ENCODE assay signal across 23 cellular contexts in the genomic region with DNA sequence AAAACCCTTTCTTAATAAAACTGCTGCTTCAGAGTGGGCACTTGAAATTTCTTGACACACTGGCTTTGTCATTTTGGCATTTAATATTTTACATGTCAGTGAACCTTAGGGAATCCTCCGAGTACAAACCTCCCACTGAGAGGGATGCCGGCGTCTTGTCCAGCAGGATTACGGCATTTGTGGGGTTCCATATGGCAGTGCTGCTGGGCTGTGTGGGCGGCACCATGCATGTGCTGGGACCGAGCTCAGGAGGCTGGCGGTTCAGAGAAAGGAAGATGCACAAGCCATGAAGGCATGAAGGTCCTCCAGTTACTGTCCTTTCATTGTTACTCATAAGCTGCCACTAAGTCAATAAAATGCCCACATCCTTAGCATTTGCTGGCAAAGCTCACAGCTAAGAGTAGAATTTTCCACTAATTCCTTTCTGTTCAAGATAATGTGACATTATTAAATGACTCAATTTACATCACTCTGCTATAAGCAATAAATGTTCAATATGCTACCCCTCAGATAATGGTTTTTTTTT.
A peak's percentile ranks its signal among the peaks of the same experiment; 100 is the strongest.
DNase-seq lines count a peak whose midpoint lies in the region; ATAC-seq and TF ChIP-seq lines count a peak whose summit lies in the region.
"Had no signal": no experiment of that assay in that cellular context is flagged by ENCODE, and none has a peak within 500 bp of the region (broad histone marks: within the 10 kb centered on the region; RNA-seq: fewer than 3 reads in every experiment).

No MANE protein-coding gene starts in this region.

- no peak for TF ChIP-seq CTCF in endodermal cell (conservative IDR thresholded peaks at IDR 0.05)

- H3K27ac Mint-ChIP-seq in activated CD4-positive, alpha-beta T cell treated with anti-CD3 and anti-CD28 coated beads, Interleukin-2, amount 10 ng/mL, durations not matched to agents 24 days and 14 days: peak overlapping the region; percentile 34
- no peak overlapping the region for H3K27ac Mint-ChIP-seq in stimulated activated naive CD8-positive, alpha-beta T cell treated with anti-CD3 and anti-CD28 coated beads, Interleukin-15, amount 100 ng/mL, for 72 hours
- no peak overlapping the region for H3K27ac Mint-ChIP-seq in endodermal cell
- H3K27ac Mint-ChIP-seq: H9, HFFc6 had no signal

- no peak overlapping the region for H3K4me3 Mint-ChIP-seq in activated CD4-positive, alpha-beta T cell treated with anti-CD3 and anti-CD28 coated beads, Interleukin-2, amount 10 ng/mL, durations not matched to agents 24 days and 14 days
- H3K4me3 Mint-ChIP-seq in stimulated activated naive CD8-positive, alpha-beta T cell treated with anti-CD3 and anti-CD28 coated beads, Interleukin-15, amount 100 ng/mL, for 72 hours: no peak overlapping the region
- H3K4me3 Mint-ChIP-seq in endodermal cell: no peak overlapping the region
- H3K4me3 Mint-ChIP-seq: H9, HFFc6 had no signal

- no peak overlapping the region for H3K4me3 ChIP-seq in endodermal cell (ENCODE audit: low read length)
- H3K4me3 ChIP-seq in SJCRH30: no peak overlapping the region
- H3K4me3 ChIP-seq: GM23248, Peyer's patch, SJSA1 had no signal

- intact Hi-C loops in activated CD4-positive, alpha-beta T cell treated with anti-CD3 and anti-CD28 coated beads, Interleukin-2, amount 10 ng/mL, durations not matched to agents 24 days and 14 days (cut with micrococcal nuclease): no loop called here

- peak; percentile 29 for ATAC-seq in stimulated activated naive CD8-positive, alpha-beta T cell treated with anti-CD3 and anti-CD28 coated beads, Interleukin-15, amount 100 ng/mL, for 72 hours
- ATAC-seq in stimulated activated naive CD8-positive, alpha-beta T cell treated with anti-CD3 and anti-CD28 coated beads, Interleukin-15, Interleukin-2, amounts not matched to agents 100 U/mL and 50 U/mL, for 24 hours: no peak
- no peak for ATAC-seq in HG03432 (IDR thresholded peaks at IDR 0.05; ENCODE audit: unreplicated experiment)
- ATAC-seq in GM18505 (IDR thresholded peaks at IDR 0.05; ENCODE audit: unreplicated experiment): no peak

- no peak overlapping the region for H3K9ac ChIP-seq in endodermal cell (ENCODE audit: extremely low read depth, low read length, poor library complexity, severe bottlenecking)
- H3K9ac ChIP-seq: GM23248 had no signal

- H3K9me3 Mint-ChIP-seq in activated CD4-positive, alpha-beta T cell treated with anti-CD3 and anti-CD28 coated beads, Interleukin-2, amount 10 ng/mL, durations not matched to agents 24 days and 14 days: peaks cover 3% of the 10 kb centered on the region
- H3K9me3 Mint-ChIP-seq in stimulated activated naive CD8-positive, alpha-beta T cell treated with anti-CD3 and anti-CD28 coated beads, Interleukin-15, amount 100 ng/mL, for 72 hours: no peaks in the 10 kb centered on the region
- no peaks in the 10 kb centered on the region for H3K9me3 Mint-ChIP-seq in endodermal cell

- H3K27ac ChIP-seq in endodermal cell (ENCODE audit: low read depth, low read length) (no peak overlapping the region), SJCRH30 (no peak overlapping the region)
- H3K27ac ChIP-seq: C4-2B, GM23248, Peyer's patch, SJSA1 had no signal

- no peaks in the 10 kb centered on the region for H3K27me3 Mint-ChIP-seq in activated CD4-positive, alpha-beta T cell treated with anti-CD3 and anti-CD28 coated beads, Interleukin-2, amount 10 ng/mL, durations not matched to agents 24 days and 14 days
- H3K27me3 Mint-ChIP-seq in stimulated activated naive CD8-positive, alpha-beta T cell treated with anti-CD3 and anti-CD28 coated beads, Interleukin-15, amount 100 ng/mL, for 72 hours: no peaks in the 10 kb centered on the region
- peaks cover 11% of the 10 kb centered on the region for H3K27me3 Mint-ChIP-seq in endodermal cell (ENCODE audit: insufficient read depth)

- H3K4me1 ChIP-seq in endodermal cell (ENCODE audit: control insufficient read depth, insufficient read depth, low read length): no peaks in the 10 kb centered on the region
- H3K4me1 ChIP-seq in SJCRH30: no peaks in the 10 kb centered on the region
- H3K4me1 ChIP-seq: Peyer's patch, SJSA1 had no signal

- no peak for DNase-seq in activated CD4-positive, alpha-beta T cell treated with anti-CD3 and anti-CD28 coated beads, Interleukin-2, amount 10 ng/mL, durations not matched to agents 24 days and 14 days
- DNase-seq in activated CD4-positive, alpha-beta T cell treated with anti-CD3 and anti-CD28 coated beads for 1 hour: no peak
- DNase-seq in stimulated activated naive CD8-positive, alpha-beta T cell treated with anti-CD3 and anti-CD28 coated beads, Interleukin-15, amount 100 ng/mL, for 72 hours: no peak
- no peak for DNase-seq in stimulated activated naive CD8-positive, alpha-beta T cell treated with anti-CD3 and anti-CD28 coated beads, Interleukin-15, Interleukin-2, amounts not matched to agents 100 U/mL and 50 U/mL, for 24 hours
- peak; percentile 25 for DNase-seq in endodermal cell
- no peak for DNase-seq in SJCRH30
- DNase-seq: 8988T, DMS79, GM23248, H9, HFFc6, Karpas-422, MV-4-11, NCI-H1105 treated with DMSO at 0.1 percent for 48 hours, NCI-H2081, NCI-H2171 treated with DMSO at 0.1 percent for 48 hours, NCI-H524 treated with DMSO at 0.1 percent for 48 hours, NCI-H82, Peyer's patch had no signal

- H3K9me3 ChIP-seq in endodermal cell (ENCODE audit: control insufficient read depth, low read length) (no peaks in the 10 kb centered on the region), SJCRH30 (replicated peaks) (no peaks in the 10 kb centered on the region)
- H3K9me3 ChIP-seq: Peyer's patch, SJSA1 had no signal

- H3K27me3 ChIP-seq in endodermal cell (ENCODE audit: control insufficient read depth, insufficient read depth, low read length, poor library complexity, severe bottlenecking): peaks cover 14% of the 10 kb centered on the region
- no peaks in the 10 kb centered on the region for H3K27me3 ChIP-seq in SJCRH30
- H3K27me3 ChIP-seq: Peyer's patch, SJSA1 had no signal

- peaks cover 13% of the 10 kb centered on the region for H3K36me3 Mint-ChIP-seq in activated CD4-positive, alpha-beta T cell treated with anti-CD3 and anti-CD28 coated beads, Interleukin-2, amount 10 ng/mL, durations not matched to agents 24 days and 14 days (ENCODE audit: low read depth)
- no peaks in the 10 kb centered on the region for H3K36me3 Mint-ChIP-seq in endodermal cell (ENCODE audit: low read depth)

- WGBS in endodermal cell (ENCODE audit: insufficient coverage in 1 of 2, insufficient read length in 1 of 2), 2 experiments: 79 to 93% methylated on average over 6 to 7 of the region's 7 CpGs

- H3K36me3 ChIP-seq in endodermal cell (ENCODE audit: control insufficient read depth, insufficient read depth, low read length): no peaks in the 10 kb centered on the region
- no peaks in the 10 kb centered on the region for H3K36me3 ChIP-seq in SJCRH30
- H3K36me3 ChIP-seq: Peyer's patch, SJSA1 had no signal

- TF ChIP-seq POLR2A in GM18505 (IDR thresholded peaks at IDR 0.05; ENCODE audit: borderline replicate concordance, extremely low read depth, insufficient read depth, insufficient read length): no peak

- peaks cover 61% of the 10 kb centered on the region for H3K4me1 Mint-ChIP-seq in activated CD4-positive, alpha-beta T cell treated with anti-CD3 and anti-CD28 coated beads, Interleukin-2, amount 10 ng/mL, durations not matched to agents 24 days and 14 days
- H3K4me1 Mint-ChIP-seq in stimulated activated naive CD8-positive, alpha-beta T cell treated with anti-CD3 and anti-CD28 coated beads, Interleukin-15, amount 100 ng/mL, for 72 hours: peaks cover 52% of the 10 kb centered on the region
- peaks cover 3% of the 10 kb centered on the region for H3K4me1 Mint-ChIP-seq in endodermal cell
